23 cellular contexts compared by ENCODE assay signal in genomic region chr16:14120335-14120734, GRCh38.
"Had no signal": no experiment of that assay in that cellular context is flagged by ENCODE, and none has a peak within 500 bp of the region (broad histone marks: within the 10 kb centered on the region; RNA-seq: fewer than 3 reads in every experiment).

No MANE protein-coding gene starts in this region.

- H3K4me1 Mint-ChIP-seq: activated CD8-positive, alpha-beta memory T cell treated with anti-CD3 and anti-CD28 coated beads, Interleukin-2, amount 10 ng/mL, durations not matched to agents 7 days and 5 days had no signal

- H3K4me3 ChIP-seq: adrenal gland, K562 had no signal

- H3K9me3 Mint-ChIP-seq: activated T-helper 1 cell treated with anti-CD3 and anti-CD28 coated beads, Interleukin-12 subunit alpha, Interleukin-12 subunit beta, Interleukin-2, Interleukin-4 antibody, amounts not matched to agents 30 ng/mL and 10 ng/mL and 1 ng/mL, durations not matched to agents 14 hours and 24 hours and 36 hours had no signal

- H3K27me3 Mint-ChIP-seq: activated CD8-positive, alpha-beta memory T cell treated with anti-CD3 and anti-CD28 coated beads, Interleukin-2, amount 10 ng/mL, durations not matched to agents 7 days and 5 days; activated naive CD8-positive, alpha-beta T cell; activated T-cell treated with anti-CD3 and anti-CD28 coated beads, Interleukin-2, amount 50 U/mL, for 24 hours; T-helper 17 cell had no signal

- ATAC-seq: activated CD8-positive, alpha-beta memory T cell treated with anti-CD3 and anti-CD28 coated beads, Interleukin-2, amount 10 ng/mL, durations not matched to agents 7 days and 5 days; K562; T-helper 17 cell; WTC11 had no signal

- DNase-seq: activated CD4-positive, alpha-beta T cell treated with anti-CD3 and anti-CD28 coated beads for 48 hours; activated CD4-positive, alpha-beta T cell treated with anti-CD3 and anti-CD28 coated beads, Interleukin-2, amount 50 U/mL, for 48 hours; activated CD4-positive, CD25-positive, alpha-beta regulatory T cell treated with anti-CD3 and anti-CD28 coated beads, Interleukin-2, amount 50 U/mL, for 72 hours; activated CD8-positive, alpha-beta memory T cell treated with anti-CD3 and anti-CD28 coated beads, Interleukin-2, amount 10 ng/mL, durations not matched to agents 7 days and 5 days; activated effector memory CD4-positive, alpha-beta T cell treated with Interleukin-2 at 50 U/mL for 16 hours; activated naive CD4-positive, alpha-beta T cell; activated T-cell treated with anti-CD3 and anti-CD28 coated beads, Interleukin-2, amount 50 U/mL, for 24 hours; adrenal gland; anterior cingulate cortex; Karpas-422; NCI-H1105 treated with DMSO at 0.1 percent for 48 hours; NCI-H1436 treated with DMSO at 0.1 percent for 48 hours; NCI-H187; NCI-H2081; NCI-H510A treated with DMSO at 0.1 percent for 48 hours; NCI-H69; SIG-M5; T-helper 17 cell; T-helper 9 cell had no signal

- H3K36me3 ChIP-seq: adrenal gland had no signal

- H3K36me3 Mint-ChIP-seq: activated CD8-positive, alpha-beta memory T cell treated with anti-CD3 and anti-CD28 coated beads, Interleukin-2, amount 10 ng/mL, durations not matched to agents 7 days and 5 days had no signal

- H3K9me3 ChIP-seq: adrenal gland had no signal

- H3K4me3 Mint-ChIP-seq: activated CD8-positive, alpha-beta memory T cell treated with anti-CD3 and anti-CD28 coated beads, Interleukin-2, amount 10 ng/mL, durations not matched to agents 7 days and 5 days; activated naive CD8-positive, alpha-beta T cell; activated T-cell treated with anti-CD3 and anti-CD28 coated beads, Interleukin-2, amount 50 U/mL, for 24 hours; activated T-helper 1 cell treated with anti-CD3 and anti-CD28 coated beads, Interleukin-12 subunit alpha, Interleukin-12 subunit beta, Interleukin-2, Interleukin-4 antibody, amounts not matched to agents 30 ng/mL and 10 ng/mL and 1 ng/mL, durations not matched to agents 14 hours and 24 hours and 36 hours; T-helper 17 cell; WTC11 had no signal

- H3K27ac Mint-ChIP-seq: activated CD8-positive, alpha-beta memory T cell treated with anti-CD3 and anti-CD28 coated beads, Interleukin-2, amount 10 ng/mL, durations not matched to agents 7 days and 5 days; activated naive CD8-positive, alpha-beta T cell; activated T-cell treated with anti-CD3 and anti-CD28 coated beads, Interleukin-2, amount 50 U/mL, for 24 hours; activated T-helper 1 cell treated with anti-CD3 and anti-CD28 coated beads, Interleukin-12 subunit alpha, Interleukin-12 subunit beta, Interleukin-2, Interleukin-4 antibody, amounts not matched to agents 30 ng/mL and 10 ng/mL and 1 ng/mL, durations not matched to agents 14 hours and 24 hours and 36 hours; T-helper 17 cell had no signal

- H3K27me3 ChIP-seq: adrenal gland had no signal
